In genomic region chr15:43517354-43518072, GRCh38 we compare ENCODE assay signal across 8 cellular contexts. TPM values are rescaled to one million over a fixed set of nuclear protein-coding genes. Genes with fewer than 3 reads are reported as not detected.
DNase-seq lines count a peak whose midpoint lies in the region; ATAC-seq and TF ChIP-seq lines count a peak whose summit lies in the region.

MAP1A (plus strand) TSS chr15:43517608; CDS start chr15:43521474, 3,866 bp downstream.

- peak within 1 kb of the TSS; percentile 27 for H3K4me3 Mint-ChIP-seq in activated CD4-positive, alpha-beta memory T cell treated with anti-CD3 and anti-CD28 coated beads for 36 hours
- no peak within 1 kb of the TSS for H3K4me3 Mint-ChIP-seq in activated CD4-positive, alpha-beta memory T cell treated with anti-CD3 and anti-CD28 coated beads, Interleukin-2, amount 10 ng/mL, durations not matched to agents 7 days and 5 days
- peak within 1 kb of the TSS; percentile 91 to 98 (median 95) for H3K4me3 Mint-ChIP-seq in nephron

- CTCF ChIA-PET in activated CD4-positive, alpha-beta memory T cell treated with anti-CD3 and anti-CD28 coated beads for 36 hours (lab: Charles Lee), result interaction anchor here (1.4 kb wide), 1 partner anchor 76 kb away, joined by 3 read pairs; no protein-coding TSS in a partner anchor
- CTCF ChIA-PET in activated CD4-positive, alpha-beta memory T cell treated with anti-CD3 and anti-CD28 coated beads, Interleukin-2, amount 10 ng/mL, durations not matched to agents 7 days and 5 days (lab: Charles Lee), result interaction anchor here (7.6 kb wide), 1 partner anchor 77 kb away, joined by 74 read pairs; no protein-coding TSS in a partner anchor

- no peak for ATAC-seq in HG02571 (IDR thresholded peaks at IDR 0.05; ENCODE audit: unreplicated experiment)

- no peaks in the 10 kb centered on the region for H3K36me3 Mint-ChIP-seq in activated CD4-positive, alpha-beta memory T cell treated with anti-CD3 and anti-CD28 coated beads for 36 hours
- peaks cover 2% of the 10 kb centered on the region for H3K36me3 Mint-ChIP-seq in activated CD4-positive, alpha-beta memory T cell treated with anti-CD3 and anti-CD28 coated beads, Interleukin-2, amount 10 ng/mL, durations not matched to agents 7 days and 5 days (ENCODE audit: low read depth)
- H3K36me3 Mint-ChIP-seq in nephron (ENCODE audit: low read depth), result peaks cover 29% of the 10 kb centered on the region

- H3K4me3 ChIP-seq in fibroblast of villous mesenchyme (ENCODE audit: low read depth, low read length), result peak within 1 kb of the TSS; percentile 89

- intact Hi-C loops in activated CD4-positive, alpha-beta memory T cell treated with anti-CD3 and anti-CD28 coated beads for 36 hours (cut with micrococcal nuclease), result loop anchor here (10.0 kb wide), 2 partner anchors 143 to 227 kb away; partner anchors contain the start of genes PDIA3, TUBGCP4 and ZSCAN29

- H3K9me3 Mint-ChIP-seq in activated CD4-positive, alpha-beta memory T cell treated with anti-CD3 and anti-CD28 coated beads for 36 hours, result no peaks in the 10 kb centered on the region
- no peaks in the 10 kb centered on the region for H3K9me3 Mint-ChIP-seq in activated CD4-positive, alpha-beta memory T cell treated with anti-CD3 and anti-CD28 coated beads, Interleukin-2, amount 10 ng/mL, durations not matched to agents 7 days and 5 days
- H3K9me3 Mint-ChIP-seq in nephron, result peaks cover 10% of the 10 kb centered on the region

- POLR2A ChIA-PET in activated CD4-positive, alpha-beta memory T cell treated with anti-CD3 and anti-CD28 coated beads for 36 hours (lab: Charles Lee), result no interaction called here
- POLR2A ChIA-PET in activated CD4-positive, alpha-beta memory T cell treated with anti-CD3 and anti-CD28 coated beads, Interleukin-2, amount 10 ng/mL, durations not matched to agents 7 days and 5 days (lab: Charles Lee), result interaction anchor here (1.5 kb wide), 1 partner anchor 10 kb away, joined by 3 read pairs; no protein-coding TSS in a partner anchor

- no peak within 1 kb of the TSS for H3K27ac Mint-ChIP-seq in activated CD4-positive, alpha-beta memory T cell treated with anti-CD3 and anti-CD28 coated beads for 36 hours
- no peak within 1 kb of the TSS for H3K27ac Mint-ChIP-seq in activated CD4-positive, alpha-beta memory T cell treated with anti-CD3 and anti-CD28 coated beads, Interleukin-2, amount 10 ng/mL, durations not matched to agents 7 days and 5 days
- peak within 1 kb of the TSS; percentile 82 to 94 (median 90) for H3K27ac Mint-ChIP-seq in nephron

- peaks cover 16% of the 10 kb centered on the region for H3K27me3 Mint-ChIP-seq in activated CD4-positive, alpha-beta memory T cell treated with anti-CD3 and anti-CD28 coated beads for 36 hours
- peaks cover 21% of the 10 kb centered on the region for H3K27me3 Mint-ChIP-seq in activated CD4-positive, alpha-beta memory T cell treated with anti-CD3 and anti-CD28 coated beads, Interleukin-2, amount 10 ng/mL, durations not matched to agents 7 days and 5 days
- no peaks in the 10 kb centered on the region for H3K27me3 Mint-ChIP-seq in nephron (ENCODE audit: low read depth)

- H3K4me1 Mint-ChIP-seq in activated CD4-positive, alpha-beta memory T cell treated with anti-CD3 and anti-CD28 coated beads for 36 hours (ENCODE audit: low read depth), result peaks cover 20% of the 10 kb centered on the region
- peaks cover 56% of the 10 kb centered on the region for H3K4me1 Mint-ChIP-seq in activated CD4-positive, alpha-beta memory T cell treated with anti-CD3 and anti-CD28 coated beads, Interleukin-2, amount 10 ng/mL, durations not matched to agents 7 days and 5 days
- peaks cover 57% of the 10 kb centered on the region for H3K4me1 Mint-ChIP-seq in nephron

- DNase-seq in activated CD4-positive, alpha-beta memory T cell treated with anti-CD3 and anti-CD28 coated beads for 36 hours, result no peak
- DNase-seq in activated CD4-positive, alpha-beta memory T cell treated with anti-CD3 and anti-CD28 coated beads, Interleukin-2, amount 10 ng/mL, durations not matched to agents 7 days and 5 days, result no peak
- DNase-seq in T1000 (lab: John Stamatoyannopoulos, UW) (peak; percentile 45), fibroblast of villous mesenchyme (ENCODE audit: low read depth) (peak; percentile 64), germinal center (ENCODE audit: low spot score) (no peak), COLO668 (lab: John Stamatoyannopoulos, UW; ENCODE audit: unreplicated experiment) (no peak)

- TF ChIP-seq CTCF in fibroblast of villous mesenchyme (IDR thresholded peaks at IDR 0.05; ENCODE audit: insufficient read depth, low read depth, low read length) (no peak), nephron (IDR thresholded peaks at IDR 0.05; ENCODE audit: unreplicated experiment in 3 of 3) (no peak)

RNA-seq across cellular contexts. Expression of gene MAP1A, which starts in this region (rescaled TPM):
- 1 to 10 TPM; 1.5 TPM for total RNA-seq in activated CD4-positive, alpha-beta memory T cell treated with anti-CD3 and anti-CD28 coated beads for 36 hours
- 1 to 10 TPM; 8.7 to 9.3 TPM for total RNA-seq in activated CD4-positive, alpha-beta memory T cell treated with anti-CD3 and anti-CD28 coated beads, Interleukin-2, amount 10 ng/mL, durations not matched to agents 7 days and 5 days
- 60.9 and 65.7 TPM in 2 replicates for total RNA-seq in fibroblast of villous mesenchyme

Comparison
In these comparisons a context has a peak if more than half of its experiments do, and no peak if none do; other contexts are left out.
1. DNase-seq: peak in T1000 (single experiment) and fibroblast of villous mesenchyme (single experiment); none in activated CD4-positive, alpha-beta memory T cell treated with anti-CD3 and anti-CD28 coated beads for 36 hours (single experiment), activated CD4-positive, alpha-beta memory T cell treated with anti-CD3 and anti-CD28 coated beads, Interleukin-2, amount 10 ng/mL, durations not matched to agents 7 days and 5 days (single experiment), germinal center (single experiment) and COLO668 (single experiment).
2. H3K27ac Mint-ChIP-seq: peak in nephron (3 of 3); none in activated CD4-positive, alpha-beta memory T cell treated with anti-CD3 and anti-CD28 coated beads for 36 hours (single experiment) and activated CD4-positive, alpha-beta memory T cell treated with anti-CD3 and anti-CD28 coated beads, Interleukin-2, amount 10 ng/mL, durations not matched to agents 7 days and 5 days (single experiment).